In the genomic region with DNA sequence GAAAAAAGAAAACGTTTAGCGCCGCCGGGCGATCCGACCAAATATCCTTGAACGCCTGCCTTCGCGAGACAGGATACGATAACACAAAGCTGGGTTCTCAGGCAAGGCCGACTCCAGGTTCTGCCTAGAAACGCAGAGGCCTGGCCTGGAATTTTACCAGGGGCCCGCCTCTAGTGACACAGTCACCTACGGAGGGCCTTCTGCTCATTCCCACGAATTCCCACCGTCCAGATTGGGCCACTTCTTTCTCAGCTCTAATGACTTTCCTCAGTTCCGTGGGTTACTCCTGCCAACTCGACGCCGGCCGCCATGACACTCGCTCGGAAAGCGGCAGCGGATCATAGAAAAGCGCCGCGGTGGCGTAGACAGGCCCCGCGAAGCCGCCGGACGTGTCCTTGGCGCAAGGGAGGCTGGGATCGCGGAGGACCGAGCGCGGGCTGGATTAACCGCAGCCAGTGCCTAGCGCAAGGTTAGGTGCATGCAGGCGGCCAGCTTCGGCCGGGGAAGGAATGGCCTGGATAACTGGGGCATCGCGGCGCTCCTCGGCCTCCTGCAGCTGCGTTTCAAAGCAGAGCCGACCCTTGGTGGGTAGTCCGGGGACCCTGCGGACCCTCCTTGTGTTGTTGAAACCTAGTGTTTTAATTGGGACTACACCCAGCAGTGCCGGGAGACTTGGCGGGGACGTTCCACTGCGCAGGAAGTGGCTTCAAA, we compare ENCODE assay signal across 8 cellular contexts. TPM values are rescaled to one million over a fixed set of nuclear protein-coding genes. Genes with fewer than 3 reads are reported as not detected.
DNase-seq lines count a peak whose midpoint lies in the region; ATAC-seq and TF ChIP-seq lines count a peak whose summit lies in the region.

A gene (minus strand): TSS at position 340 of the 711 bp plus-strand sequence. CDS start 374 bp downstream, outside the sequence.

- no peaks in the 10 kb centered on the region for H3K27me3 ChIP-seq in esophagus (ENCODE audit: control insufficient read depth in 1 of 2, insufficient read depth in 2 of 2, low read length in 2 of 2)
- H3K27me3 ChIP-seq in muscle layer of colon (ENCODE audit: control insufficient read depth in 1 of 2, insufficient read depth in 2 of 2, low read length in 2 of 2), result no peaks in the 10 kb centered on the region

- 0% methylated on average over 57 of the region's 57 CpGs for WGBS in esophagus, 2 donors

- H3K4me1 ChIP-seq in esophagus (ENCODE audit: control insufficient read depth in 2 of 2, insufficient read depth in 2 of 2, low read length in 1 of 2) (peaks cover 2 to 4% of the 10 kb centered on the region in 2 donors), muscle layer of colon (ENCODE audit: insufficient read depth, low read length) (peaks cover 31% of the 10 kb centered on the region)

- H3K9me3 Mint-ChIP-seq in activated T-cell treated with anti-CD3 and anti-CD28 coated beads, Interleukin-2, amount 50 U/mL, for 24 hours, result no peaks in the 10 kb centered on the region

- no peaks in the 10 kb centered on the region for H3K27me3 Mint-ChIP-seq in activated T-cell treated with anti-CD3 and anti-CD28 coated beads, Interleukin-2, amount 50 U/mL, for 24 hours

- peak within 1 kb of the TSS; percentile 87 for H3K9ac ChIP-seq in muscle layer of colon (ENCODE audit: low read length)

- peak; percentile 97 for ATAC-seq in GM21576 (IDR thresholded peaks at IDR 0.05; ENCODE audit: unreplicated experiment)

- peak; percentile 81 for DNase-seq in DMS153 (lab: John Stamatoyannopoulos, UW)
- DNase-seq in activated T-cell treated with anti-CD3 and anti-CD28 coated beads, Interleukin-2, amount 50 U/mL, for 24 hours, result peak; percentile 97
- DNase-seq in stimulated activated CD8-positive, alpha-beta memory T cell treated with anti-CD3 and anti-CD28 coated beads, Interleukin-7, amount 100 ng/mL, for 24 hours (ENCODE audit: low read depth), result peak; percentile 88

- no peak; the same call in 1 of the 2 replicates for TF ChIP-seq EP300 in Ishikawa (IDR thresholded peaks at IDR 0.05; ENCODE audit: borderline replicate concordance)

- H3K36me3 ChIP-seq in esophagus (ENCODE audit: control insufficient read depth in 2 of 2, insufficient read depth in 2 of 2, low read length in 1 of 2) (no peaks in the 10 kb centered on the region), muscle layer of colon (ENCODE audit: insufficient read depth, low read length) (no peaks in the 10 kb centered on the region)

- peak within 1 kb of the TSS; percentile 95 for H3K27ac Mint-ChIP-seq in activated T-cell treated with anti-CD3 and anti-CD28 coated beads, Interleukin-2, amount 50 U/mL, for 24 hours

- H3K27ac ChIP-seq in esophagus (ENCODE audit: low read depth in 2 of 2, low read length in 1 of 2) (peak within 1 kb of the TSS; percentile 91 to 97), muscle layer of colon (ENCODE audit: low read depth, low read length) (peak within 1 kb of the TSS; percentile 88)

- H3K4me3 ChIP-seq in esophagus (ENCODE audit: low read depth in 1 of 2, low read length in 2 of 2) (peak within 1 kb of the TSS; percentile 69 to 88), muscle layer of colon (ENCODE audit: low read depth in 1 of 2, low read length in 2 of 2) (peak within 1 kb of the TSS; percentile 55 to 94)

- no peak for TF ChIP-seq RAD21 in Ishikawa (IDR thresholded peaks at IDR 0.05; ENCODE audit: low read depth)

- H3K4me3 Mint-ChIP-seq in activated T-cell treated with anti-CD3 and anti-CD28 coated beads, Interleukin-2, amount 50 U/mL, for 24 hours, result peak within 1 kb of the TSS; percentile 98

- peaks cover 41% of the 10 kb centered on the region for H3K4me1 Mint-ChIP-seq in activated T-cell treated with anti-CD3 and anti-CD28 coated beads, Interleukin-2, amount 50 U/mL, for 24 hours (ENCODE audit: low read depth)

- peaks cover 32% of the 10 kb centered on the region for H3K36me3 Mint-ChIP-seq in activated T-cell treated with anti-CD3 and anti-CD28 coated beads, Interleukin-2, amount 50 U/mL, for 24 hours (ENCODE audit: low read depth)

- H3K9me3 ChIP-seq in esophagus (ENCODE audit: control insufficient read depth in 2 of 2, insufficient read depth in 1 of 2, low read depth in 1 of 2, low read length in 1 of 2) (no peaks in the 10 kb centered on the region), muscle layer of colon (ENCODE audit: low read length) (no peaks in the 10 kb centered on the region)

TF ChIP-seq in Ishikawa, 13 proteins besides CTCF, POLR2A, EP300 and RAD21:
- peak; percentile 97 for TF ChIP-seq TAF1 (IDR thresholded peaks at IDR 0.05; ENCODE audit: low read depth)
- TF ChIP-seq TCF12 (IDR thresholded peaks at IDR 0.05; ENCODE audit: low read depth), result peak; percentile 67; the same call in 1 of the 2 replicates
- TF ChIP-seq, protein P1, sequence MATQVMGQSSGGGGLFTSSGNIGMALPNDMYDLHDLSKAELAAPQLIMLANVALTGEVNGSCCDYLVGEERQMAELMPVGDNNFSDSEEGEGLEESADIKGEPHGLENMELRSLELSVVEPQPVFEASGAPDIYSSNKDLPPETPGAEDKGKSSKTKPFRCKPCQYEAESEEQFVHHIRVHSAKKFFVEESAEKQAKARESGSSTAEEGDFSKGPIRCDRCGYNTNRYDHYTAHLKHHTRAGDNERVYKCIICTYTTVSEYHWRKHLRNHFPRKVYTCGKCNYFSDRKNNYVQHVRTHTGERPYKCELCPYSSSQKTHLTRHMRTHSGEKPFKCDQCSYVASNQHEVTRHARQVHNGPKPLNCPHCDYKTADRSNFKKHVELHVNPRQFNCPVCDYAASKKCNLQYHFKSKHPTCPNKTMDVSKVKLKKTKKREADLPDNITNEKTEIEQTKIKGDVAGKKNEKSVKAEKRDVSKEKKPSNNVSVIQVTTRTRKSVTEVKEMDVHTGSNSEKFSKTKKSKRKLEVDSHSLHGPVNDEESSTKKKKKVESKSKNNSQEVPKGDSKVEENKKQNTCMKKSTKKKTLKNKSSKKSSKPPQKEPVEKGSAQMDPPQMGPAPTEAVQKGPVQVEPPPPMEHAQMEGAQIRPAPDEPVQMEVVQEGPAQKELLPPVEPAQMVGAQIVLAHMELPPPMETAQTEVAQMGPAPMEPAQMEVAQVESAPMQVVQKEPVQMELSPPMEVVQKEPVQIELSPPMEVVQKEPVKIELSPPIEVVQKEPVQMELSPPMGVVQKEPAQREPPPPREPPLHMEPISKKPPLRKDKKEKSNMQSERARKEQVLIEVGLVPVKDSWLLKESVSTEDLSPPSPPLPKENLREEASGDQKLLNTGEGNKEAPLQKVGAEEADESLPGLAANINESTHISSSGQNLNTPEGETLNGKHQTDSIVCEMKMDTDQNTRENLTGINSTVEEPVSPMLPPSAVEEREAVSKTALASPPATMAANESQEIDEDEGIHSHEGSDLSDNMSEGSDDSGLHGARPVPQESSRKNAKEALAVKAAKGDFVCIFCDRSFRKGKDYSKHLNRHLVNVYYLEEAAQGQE (IDR thresholded peaks at IDR 0.05; ENCODE audit: low read depth), result no peak
- peak; percentile 94 for TF ChIP-seq YY1 (IDR thresholded peaks at IDR 0.05; ENCODE audit: low read depth)
- TF ChIP-seq, protein P2, sequence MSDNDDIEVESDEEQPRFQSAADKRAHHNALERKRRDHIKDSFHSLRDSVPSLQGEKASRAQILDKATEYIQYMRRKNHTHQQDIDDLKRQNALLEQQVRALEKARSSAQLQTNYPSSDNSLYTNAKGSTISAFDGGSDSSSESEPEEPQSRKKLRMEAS (IDR thresholded peaks at IDR 0.05), result peak; percentile 83
- no peak for TF ChIP-seq FOXM1 (IDR thresholded peaks at IDR 0.05; ENCODE audit: borderline replicate concordance, low read depth)
- TF ChIP-seq CREB1 (IDR thresholded peaks at IDR 0.05; ENCODE audit: low read depth), result peak; percentile 50

TF ChIP-seq in PFSK-1, 5 proteins besides CTCF, POLR2A, EP300 and RAD21:
- TF ChIP-seq TAF1 (IDR thresholded peaks at IDR 0.05; ENCODE audit: borderline replicate concordance, insufficient read depth, low read length) (peak; percentile 78; the same call in 1 of the 2 replicates), FOXP2 (optimal IDR thresholded peaks at IDR 0.05; ENCODE audit: borderline replicate concordance, extremely low read depth, extremely low read length, insufficient read depth) (peak; percentile 69), SIN3A (IDR thresholded peaks at IDR 0.05; ENCODE audit: borderline replicate concordance, insufficient read depth, low read length) (no peak; the same call in 1 of the 2 replicates), POLR2AphosphoS5 (IDR thresholded peaks at IDR 0.05; ENCODE audit: low read depth, low read length) (peak; percentile 89)
- TF ChIP-seq, protein P1 (IDR thresholded peaks at IDR 0.05; ENCODE audit: insufficient read depth in 1 of 2, low read depth in 2 of 2, low read length in 2 of 2), result 0 out of 4 replicates have a peak, but pooled peaks have one; percentile 29 to 37

RNA-seq across cellular contexts. Expression of the gene that starts here (rescaled TPM):
- polyA plus RNA-seq in PFSK-1 (2012; ENCODE audit: insufficient read length, low read depth), result 5.0 TPM
- 1 to 10 TPM; 3.7 to 5.0 TPM for polyA plus RNA-seq in esophagus

Comparison
In these comparisons a context has a peak if more than half of its experiments do, and no peak if none do; other contexts are left out.
1. Peak in every context shown above with its lines: DNase-seq, ATAC-seq, H3K4me3 ChIP-seq and H3K27ac ChIP-seq.